Comparison of ENCODE assay signal across 7 cellular contexts in genomic region chr6:144036064-144036873, GRCh38. TPM values are rescaled to one million over a fixed set of nuclear protein-coding genes. Genes with fewer than 3 reads are reported as not detected.
A peak's percentile ranks its signal among the peaks of the same experiment; 100 is the strongest.
DNase-seq lines count a peak whose midpoint lies in the region; ATAC-seq, FAIRE-seq and TF ChIP-seq lines count a peak whose summit lies in the region.

No MANE protein-coding gene starts in this region.

- no peak overlapping the region for H3K4me2 ChIP-seq in neural progenitor cell

- no peaks in the 10 kb centered on the region for H3K27me3 ChIP-seq in Panc1 (ENCODE audit: control insufficient read depth, insufficient read depth, low read length)
- H3K27me3 ChIP-seq in esophagus squamous epithelium: no peaks in the 10 kb centered on the region
- H3K27me3 ChIP-seq in neural progenitor cell: no peaks in the 10 kb centered on the region

- intact Hi-C loops in Panc1 (cut with micrococcal nuclease; ENCODE audit: unreplicated experiment) (no loop called here), esophagus squamous epithelium (cut with DNase I) (no loop called here)

- TF ChIP-seq CTCF in HFF-Myc (IDR thresholded peaks at IDR 0.05; ENCODE audit: low read depth, low read length, missing control alignments) (no peak), Panc1 (IDR thresholded peaks at IDR 0.05) (peak; percentile 38), esophagus squamous epithelium (IDR thresholded peaks at IDR 0.05) (no peak), neural progenitor cell (IDR thresholded peaks at IDR 0.05) (peak; percentile 52)

- ATAC-seq in Panc1 (peak; percentile 82), GM18520 (IDR thresholded peaks at IDR 0.05; ENCODE audit: unreplicated experiment) (no peak)

- POLR2A ChIA-PET in Panc1 (lab: Charles Lee): no interaction called here

- H3K4me1 Mint-ChIP-seq in neural progenitor cell: peaks cover 10% of the 10 kb centered on the region

- peak overlapping the region; percentile 26 for H2AFZ ChIP-seq in neural progenitor cell (replicated peaks)

- no peak for TF ChIP-seq POLR2A in esophagus squamous epithelium (IDR thresholded peaks at IDR 0.05)

- CTCF ChIA-PET in Panc1 (lab: Charles Lee): no interaction called here

- H3K79me2 ChIP-seq in neural progenitor cell (ENCODE audit: low read depth): no peaks in the 10 kb centered on the region

- H3K36me3 ChIP-seq in Panc1 (ENCODE audit: control insufficient read depth, insufficient read depth, low read length): no peaks in the 10 kb centered on the region
- no peaks in the 10 kb centered on the region for H3K36me3 ChIP-seq in esophagus squamous epithelium
- H3K36me3 ChIP-seq in neural progenitor cell: no peaks in the 10 kb centered on the region

- 12 to 15% methylated on average over 7 to 8 of the region's 8 CpGs for WGBS in esophagus squamous epithelium, 2 donors

- no peaks in the 10 kb centered on the region for H3K27me3 Mint-ChIP-seq in neural progenitor cell (ENCODE audit: insufficient read depth, low read depth)

- no peaks in the 10 kb centered on the region for H3F3A ChIP-seq in neural progenitor cell (ENCODE audit: low read depth)

- no peaks in the 10 kb centered on the region for H4K20me1 ChIP-seq in neural progenitor cell (ENCODE audit: low read depth)

- no peak overlapping the region for H3K4me3 Mint-ChIP-seq in neural progenitor cell

- no peak overlapping the region for H3K27ac ChIP-seq in Panc1 (ENCODE audit: low read length)
- H3K27ac ChIP-seq in esophagus squamous epithelium: peak overlapping the region; percentile 12 to 71 (median 50)
- H3K27ac ChIP-seq in neural progenitor cell: no peak overlapping the region

- DNase-seq in GM18507 (ENCODE audit: extremely low spot score, insufficient read length, low read depth) (no peak), HFF-Myc (ENCODE audit: extremely low read depth, low read depth) (peak; percentile 35), Panc1 (ENCODE audit: low read depth, low spot score) (no peak), esophagus squamous epithelium (lab: John Stamatoyannopoulos, UW) (no peak), neural progenitor cell (ENCODE audit: low spot score) (peak; percentile 57), NCI-H226 (no peak)

- peak; percentile 18 for FAIRE-seq in GM18507 (lab: Jason Lieb, UNC)

- peaks cover 7% of the 10 kb centered on the region for H3K9me3 Mint-ChIP-seq in neural progenitor cell

- in situ Hi-C loops in Panc1 (cut with HindIII; ENCODE audit: low pct_unique_long_range_greater_than_20kb, low sequenced_read_pairs): no loop called here

- H3K27ac Mint-ChIP-seq in neural progenitor cell: peak overlapping the region; percentile 21

- H3K36me3 Mint-ChIP-seq in neural progenitor cell: no peaks in the 10 kb centered on the region

- no TSS peak for BruUV-seq in Panc1 (replicated peaks; lab: Mats Ljungman, UMichigan)

- no peaks in the 10 kb centered on the region for H3K9me3 ChIP-seq in Panc1 (ENCODE audit: control insufficient read depth, insufficient read depth, low read depth, low read length)
- no peaks in the 10 kb centered on the region for H3K9me3 ChIP-seq in esophagus squamous epithelium
- no peaks in the 10 kb centered on the region for H3K9me3 ChIP-seq in neural progenitor cell (ENCODE audit: low read depth)

- H3K4me1 ChIP-seq in Panc1 (ENCODE audit: control insufficient read depth, insufficient read depth, low read length) (no peaks in the 10 kb centered on the region), esophagus squamous epithelium (peaks cover 0 to 13% (median 5%) of the 10 kb centered on the region in 3 donors), neural progenitor cell (peaks cover 6% of the 10 kb centered on the region)

- H3K4me3 ChIP-seq in HFF-Myc (replicated peaks; ENCODE audit: low read depth, low read length): no peak overlapping the region
- no peak overlapping the region; a peak in 1 of 4 replicates for H3K4me3 ChIP-seq in Panc1 (ENCODE audit: low read depth in 2 of 2, low read length in 2 of 2)
- peak overlapping the region in 3 of 4 donors; percentile 19 to 52 (median 26) for H3K4me3 ChIP-seq in esophagus squamous epithelium
- no peak overlapping the region for H3K4me3 ChIP-seq in neural progenitor cell

- no peak overlapping the region for H3K9ac ChIP-seq in neural progenitor cell

RNA-seq across cellular contexts. Expression of gene PLAGL1, which starts 28.2 kb away (rescaled TPM):
- total RNA-seq in Panc1 (2021; ENCODE audit: unreplicated experiment): 24.3 TPM
- 12.9 TPM for polyA plus RNA-seq in Panc1 (2012; ENCODE audit: insufficient read length)
- total RNA-seq in esophagus squamous epithelium: 10 to 100 TPM; 14.2 to 25.4 (median 15.8) TPM
- total RNA-seq in neural progenitor cell (ENCODE audit: low replicate concordance): 5.1 and 5.6 TPM in 2 replicates

RNA-seq across cellular contexts. Expression of gene SF3B5, which starts 59.1 kb away (rescaled TPM):
- total RNA-seq in Panc1 (2021; ENCODE audit: unreplicated experiment) (128 TPM), esophagus squamous epithelium (100 to 1,000 TPM; 135 to 201 (median 169) TPM), neural progenitor cell (ENCODE audit: low replicate concordance) (99.0 and 133 TPM in 2 replicates)
- 179 TPM for polyA plus RNA-seq in Panc1 (2012; ENCODE audit: insufficient read length)

Comparison
In these comparisons a context has a peak if more than half of its experiments do, and no peak if none do; other contexts are left out.
1. DNase-seq: peak in HFF-Myc (single experiment) and neural progenitor cell (single experiment); none in GM18507 (single experiment), Panc1 (single experiment), esophagus squamous epithelium (single experiment) and NCI-H226 (single experiment).
2. H3K4me3 ChIP-seq: peak in esophagus squamous epithelium (3 of 4); none in HFF-Myc (single experiment), Panc1 (0 of 2) and neural progenitor cell (single experiment).
3. CTCF ChIP-seq: peak in Panc1 (single experiment) and neural progenitor cell (single experiment); none in HFF-Myc (single experiment) and esophagus squamous epithelium (0 of 6).
4. H3K27ac ChIP-seq: peak in esophagus squamous epithelium (4 of 4); none in Panc1 (single experiment) and neural progenitor cell (single experiment).